Comparison of ENCODE assay signal across 8 cellular contexts in the genomic region with DNA sequence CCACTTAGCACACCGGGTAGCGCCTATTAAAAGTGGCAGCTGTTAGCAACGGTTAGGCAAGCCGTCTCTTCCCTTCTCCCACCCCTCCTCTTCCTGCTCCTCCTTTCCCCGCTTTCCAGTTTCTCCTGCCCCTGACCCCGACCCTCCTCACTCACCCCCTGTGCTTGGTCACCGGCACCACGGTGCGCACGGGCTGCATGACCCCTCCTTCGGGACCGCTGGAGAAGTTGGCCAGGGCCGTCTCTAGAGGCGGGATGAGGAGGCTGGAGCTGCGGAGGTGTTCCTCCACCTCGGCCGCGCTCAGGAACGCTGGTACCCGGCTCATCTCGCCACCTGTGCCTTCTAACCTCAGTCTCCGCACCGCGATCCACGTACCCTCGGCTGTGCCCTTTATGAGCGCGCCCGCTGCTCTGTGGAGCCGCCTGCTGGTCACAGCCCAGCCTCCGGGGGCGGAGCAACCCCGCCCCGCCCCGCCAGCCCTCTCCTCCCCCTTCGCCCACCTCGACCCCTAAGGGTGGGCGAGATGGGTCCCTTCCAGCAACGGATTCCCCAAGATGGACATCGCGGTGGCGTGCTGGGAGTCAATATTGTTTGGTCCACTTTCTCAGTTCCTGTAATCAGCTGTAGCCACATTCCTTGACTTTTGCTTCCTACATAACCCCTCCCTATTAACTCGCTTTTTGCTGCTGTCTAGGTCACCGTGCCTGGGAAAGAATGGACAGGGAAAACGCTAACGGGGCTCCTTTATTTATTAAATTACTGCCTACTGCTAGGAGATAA. TPM values are rescaled to one million over a fixed set of nuclear protein-coding genes. Genes with fewer than 3 reads are reported as not detected.
A peak's percentile ranks its signal among the peaks of the same experiment; 100 is the strongest.
DNase-seq lines count a peak whose midpoint lies in the region; ATAC-seq and TF ChIP-seq lines count a peak whose summit lies in the region.

A gene (minus strand): TSS at position 364 of the 780 bp plus-strand sequence. CDS start 39 bp downstream, at position 325.

- peak within 1 kb of the TSS; percentile 79 for H3K4me3 Mint-ChIP-seq in activated B cell treated with CpG ODN at 0.5 μM for 24 hours
- H3K4me3 Mint-ChIP-seq in stimulated activated naive B cell treated with anti-CD40 and anti-IgM and Interleukin-4, amounts not matched to agents 10 μg/mL and 1 μg/mL and 100 μg/mL, for 72 hours = peak within 1 kb of the TSS; percentile 83 to 89

- no peaks in the 10 kb centered on the region for H4K20me1 ChIP-seq in MM.1S (ENCODE audit: insufficient read depth, low read length)

- peaks cover 16% of the 10 kb centered on the region for H3K27me3 Mint-ChIP-seq in activated B cell treated with CpG ODN at 0.5 μM for 24 hours
- H3K27me3 Mint-ChIP-seq in stimulated activated naive B cell treated with anti-CD40 and anti-IgM and Interleukin-4, amounts not matched to agents 10 μg/mL and 1 μg/mL and 100 μg/mL, for 72 hours = peaks cover 8 to 13% of the 10 kb centered on the region in 2 donors

- intact Hi-C loops in activated B cell treated with CpG ODN at 0.5 μM for 24 hours (cut with micrococcal nuclease) = loop anchor here (1.0 to 5.0 kb wide), 7 partner anchors 13 to 516 kb away; a partner anchor contains a TSS

- in situ Hi-C loops in GM18951 (cut with MboI; ENCODE audit: low sequenced_read_pairs, unreplicated experiment) = loop anchor here (5.0 to 10.0 kb wide), 2 partner anchors 83 to 106 kb away; no protein-coding TSS in a partner anchor

- H3K4me2 ChIP-seq in MM.1S (ENCODE audit: low read depth, low read length) = peak within 1 kb of the TSS; percentile 97
- peak within 1 kb of the TSS; percentile 80 for H3K4me2 ChIP-seq in mesenchymal stem cell (ENCODE audit: low read length, poor library complexity, severe bottlenecking)

- H3K14ac ChIP-seq in mesenchymal stem cell (ENCODE audit: low read length in 2 of 2) = no peak within 1 kb of the TSS

- H3K9me3 ChIP-seq in MM.1S (replicated peaks; ENCODE audit: insufficient read depth, low read length) (no peaks in the 10 kb centered on the region), mesenchymal stem cell (ENCODE audit: control insufficient read depth, low read length) (no peaks in the 10 kb centered on the region)

- H3K4me1 ChIP-seq in MM.1S (ENCODE audit: low read length) (no peaks in the 10 kb centered on the region), mesenchymal stem cell (ENCODE audit: control insufficient read depth, insufficient read depth, low read depth, low read length) (peaks cover 9% of the 10 kb centered on the region)

- H3K27ac ChIP-seq in MM.1S (ENCODE audit: low read length) (no peak within 1 kb of the TSS), mesenchymal stem cell (ENCODE audit: low read length, poor library complexity, severe bottlenecking) (no peak within 1 kb of the TSS)

- DNase-seq in AG09319 (ENCODE audit: extremely low read depth, low read depth) = no peak
- DNase-seq in MM.1S = peak; percentile 70
- DNase-seq in activated B cell treated with CpG ODN at 0.5 μM for 24 hours = peak; percentile 76
- DNase-seq in effector CD4-positive, alpha-beta T cell = peak; percentile 9
- DNase-seq in mesenchymal stem cell = peak; percentile 26
- DNase-seq in stimulated activated naive B cell treated with anti-CD40 and anti-IgM and Interleukin-4, amounts not matched to agents 10 μg/mL and 1 μg/mL and 100 μg/mL, for 72 hours = peak; percentile 49

- WGBS in mesenchymal stem cell = 4% methylated on average over 36 of the region's 46 CpGs

- H3K36me3 ChIP-seq in MM.1S (replicated peaks; ENCODE audit: insufficient read depth, low read length) = no peaks in the 10 kb centered on the region
- peaks cover 0 to 3% of the 10 kb centered on the region in 2 experiments for H3K36me3 ChIP-seq in mesenchymal stem cell (ENCODE audit: control insufficient read depth in 1 of 2, insufficient read depth in 2 of 2, low read depth in 1 of 2, low read length in 2 of 2)

- H3K9me3 Mint-ChIP-seq in activated B cell treated with CpG ODN at 0.5 μM for 24 hours = peaks cover 8% of the 10 kb centered on the region
- H3K9me3 Mint-ChIP-seq in stimulated activated naive B cell treated with anti-CD40 and anti-IgM and Interleukin-4, amounts not matched to agents 10 μg/mL and 1 μg/mL and 100 μg/mL, for 72 hours = peaks cover 6 to 7% of the 10 kb centered on the region in 2 donors

- no peak within 1 kb of the TSS for H4K91ac ChIP-seq in mesenchymal stem cell (ENCODE audit: low read length)

- ATAC-seq in activated B cell treated with CpG ODN at 0.5 μM for 24 hours (ENCODE audit: low read depth) (peak; percentile 95), HG02610 (IDR thresholded peaks at IDR 0.05; ENCODE audit: unreplicated experiment) (no peak)
- peak; percentile 74 to 83 for ATAC-seq in stimulated activated naive B cell treated with anti-CD40 and anti-IgM and Interleukin-4, amounts not matched to agents 10 μg/mL and 1 μg/mL and 100 μg/mL, for 72 hours (replicated peaks)

- H2BK5ac ChIP-seq in mesenchymal stem cell (ENCODE audit: low read depth, low read length, poor library complexity, severe bottlenecking) = no peak within 1 kb of the TSS

- H2AFZ ChIP-seq in MM.1S (ENCODE audit: low read length) = peak within 1 kb of the TSS; percentile 92
- peak within 1 kb of the TSS; percentile 15 for H2AFZ ChIP-seq in mesenchymal stem cell (ENCODE audit: low read depth, low read length)

- no peaks in the 10 kb centered on the region for H3F3A ChIP-seq in MM.1S (ENCODE audit: insufficient read depth, low read length)

- peak within 1 kb of the TSS; percentile 59 for H4K8ac ChIP-seq in mesenchymal stem cell (ENCODE audit: low read length)

- TF ChIP-seq CTCF in AG09319 (IDR thresholded peaks at IDR 0.05; ENCODE audit: low read depth, low read length) (peak; percentile 78), MM.1S (IDR thresholded peaks at IDR 0.05; ENCODE audit: low read length) (peak; percentile 85), activated B cell treated with CpG ODN at 0.5 μM for 24 hours (IDR thresholded peaks at IDR 0.05) (peak; percentile 42)

- H3K23ac ChIP-seq in mesenchymal stem cell (ENCODE audit: low read length in 2 of 2) = no peak within 1 kb of the TSS

- no peak within 1 kb of the TSS for H3K9ac ChIP-seq in MM.1S (ENCODE audit: low read length)
- H3K9ac ChIP-seq in mesenchymal stem cell (ENCODE audit: low read length) = peak within 1 kb of the TSS; percentile 75

- H3K27ac Mint-ChIP-seq in activated B cell treated with CpG ODN at 0.5 μM for 24 hours = no peak within 1 kb of the TSS
- H3K27ac Mint-ChIP-seq in stimulated activated naive B cell treated with anti-CD40 and anti-IgM and Interleukin-4, amounts not matched to agents 10 μg/mL and 1 μg/mL and 100 μg/mL, for 72 hours = peak within 1 kb of the TSS; percentile 68

- no peak within 1 kb of the TSS for H2BK12ac ChIP-seq in mesenchymal stem cell (ENCODE audit: low read length in 2 of 2)

- POLR2A ChIA-PET in activated B cell treated with CpG ODN at 0.5 μM for 24 hours (lab: Charles Lee) = interaction anchor here (1.0 to 2.2 kb wide), 3 partner anchors 14 to 89 kb away, joined by 3 to 10 read pairs (median 4); no protein-coding TSS in a partner anchor

- no peaks in the 10 kb centered on the region for H3K79me2 ChIP-seq in MM.1S (ENCODE audit: low read length)

- H3K4me1 Mint-ChIP-seq in activated B cell treated with CpG ODN at 0.5 μM for 24 hours = peaks cover 46% of the 10 kb centered on the region
- H3K4me1 Mint-ChIP-seq in stimulated activated naive B cell treated with anti-CD40 and anti-IgM and Interleukin-4, amounts not matched to agents 10 μg/mL and 1 μg/mL and 100 μg/mL, for 72 hours = peaks cover 31 to 47% of the 10 kb centered on the region in 2 donors

- no peak within 1 kb of the TSS for H3K4ac ChIP-seq in mesenchymal stem cell (ENCODE audit: low read depth in 1 of 2, low read length in 2 of 2)

- H3K79me1 ChIP-seq in mesenchymal stem cell (replicated peaks; ENCODE audit: low read length, poor library complexity, severe bottlenecking) = no peaks in the 10 kb centered on the region

- H3K18ac ChIP-seq in mesenchymal stem cell (ENCODE audit: low read depth in 1 of 2, low read length in 2 of 2) = no peak within 1 kb of the TSS

- H3K36me3 Mint-ChIP-seq in activated B cell treated with CpG ODN at 0.5 μM for 24 hours (ENCODE audit: low read depth) = no peaks in the 10 kb centered on the region
- peaks cover 0 to 6% of the 10 kb centered on the region in 2 donors for H3K36me3 Mint-ChIP-seq in stimulated activated naive B cell treated with anti-CD40 and anti-IgM and Interleukin-4, amounts not matched to agents 10 μg/mL and 1 μg/mL and 100 μg/mL, for 72 hours

- H3K4me3 ChIP-seq in MM.1S (ENCODE audit: low read length) (peak within 1 kb of the TSS; percentile 60), mesenchymal stem cell (ENCODE audit: insufficient read depth in 1 of 2, low read depth in 1 of 2, low read length in 2 of 2) (peak within 1 kb of the TSS; percentile 36 to 78)

- H2BK15ac ChIP-seq in mesenchymal stem cell (ENCODE audit: low read depth, poor library complexity, severe bottlenecking) = no peak within 1 kb of the TSS

- no peak within 1 kb of the TSS for H2AK5ac ChIP-seq in mesenchymal stem cell (ENCODE audit: low read length, severe bottlenecking)

- TF ChIP-seq POLR2A in GM18951 (IDR thresholded peaks at IDR 0.05; ENCODE audit: extremely low read depth, insufficient read depth, insufficient read length) = peak; percentile 35

- CTCF ChIA-PET in activated B cell treated with CpG ODN at 0.5 μM for 24 hours (lab: Charles Lee) = interaction anchor here (0.7 to 3.3 kb wide), 7 partner anchors 17 to 121 kb away, joined by 3 to 13 read pairs (median 5); no protein-coding TSS in a partner anchor

- no peak within 1 kb of the TSS for H2BK120ac ChIP-seq in mesenchymal stem cell (ENCODE audit: low read depth, low read length)

- H3K27me3 ChIP-seq in MM.1S (replicated peaks; ENCODE audit: insufficient read depth, low read length) = no peaks in the 10 kb centered on the region
- H3K27me3 ChIP-seq in mesenchymal stem cell (ENCODE audit: control insufficient read depth in 1 of 2, insufficient read depth in 1 of 2, low read length in 2 of 2) = peaks cover 16 to 60% of the 10 kb centered on the region in 2 experiments

- no peaks in the 10 kb centered on the region for H3K9me2 ChIP-seq in MM.1S (replicated peaks; ENCODE audit: insufficient read depth, low read length)

RNA-seq across cellular contexts. Expression of the gene that starts here (rescaled TPM):
- 4.2 and 4.5 TPM in 2 replicates for total RNA-seq in activated B cell treated with CpG ODN at 0.5 μM for 24 hours
- polyA plus RNA-seq in mesenchymal stem cell (2013, experiment 1 of 2) = not detected
- polyA plus RNA-seq in mesenchymal stem cell (2013, experiment 2 of 2) = 0.07 TPM
